8 cellular contexts compared by ENCODE assay signal in genomic region chr7:128458956-128459355, GRCh38. TPM values are rescaled to one million over a fixed set of nuclear protein-coding genes. Genes with fewer than 3 reads are reported as not detected.
DNase-seq lines count a peak whose midpoint lies in the region; ATAC-seq and TF ChIP-seq lines count a peak whose summit lies in the region.

No MANE protein-coding gene starts in this region.

- H3K27ac ChIP-seq in Panc1 (ENCODE audit: low read length): peak overlapping the region; percentile 93

- in situ Hi-C loops in Panc1 (cut with HindIII; ENCODE audit: low pct_unique_long_range_greater_than_20kb, low sequenced_read_pairs): no loop called here

- intact Hi-C loops in Panc1 (cut with micrococcal nuclease; ENCODE audit: unreplicated experiment): loop anchor here (1.0 to 2.0 kb wide), 2 partner anchors 24 to 32 kb away; no protein-coding TSS in a partner anchor

- TF ChIP-seq CTCF in Panc1 (IDR thresholded peaks at IDR 0.05) (no peak), osteocyte (IDR thresholded peaks at IDR 0.05) (no peak)

- BruUV-seq in Panc1 (replicated peaks; lab: Mats Ljungman, UMichigan): no TSS peak

- peak overlapping the region; percentile 92 for H3K27ac Mint-ChIP-seq in activated T-cell treated with anti-CD3 and anti-CD28 coated beads, Interleukin-2, amount 50 U/mL, for 24 hours
- peak overlapping the region; percentile 83 for H3K27ac Mint-ChIP-seq in stimulated activated memory B cell treated with anti-CD40 and anti-IgM and Interleukin-4, amounts not matched to agents 10 μg/mL and 1 μg/mL and 100 μg/mL, for 72 hours
- no peak overlapping the region for H3K27ac Mint-ChIP-seq in osteocyte (ENCODE audit: unreplicated experiment)
- H3K27ac Mint-ChIP-seq in naive thymus-derived CD8-positive, alpha-beta T cell: peak overlapping the region in 3 of 10 donors; percentile 11 to 34 (median 17)

- H3K4me3 ChIP-seq in Panc1 (ENCODE audit: low read depth in 2 of 2, low read length in 2 of 2): peak overlapping the region; percentile 70 to 85; a peak in 3 of 4 replicates

- ATAC-seq in HG02852 (IDR thresholded peaks at IDR 0.05; ENCODE audit: unreplicated experiment): peak; percentile 13
- ATAC-seq in Panc1: no peak
- ATAC-seq in stimulated activated memory B cell treated with anti-CD40 and anti-IgM and Interleukin-4, amounts not matched to agents 10 μg/mL and 1 μg/mL and 100 μg/mL, for 72 hours: peak; percentile 59
- no peak for ATAC-seq in naive thymus-derived CD8-positive, alpha-beta T cell

- no peak for DNase-seq in activated T-cell treated with anti-CD3 and anti-CD28 coated beads, Interleukin-2, amount 50 U/mL, for 24 hours
- DNase-seq in activated T-cell treated with anti-CD3 and anti-CD28 coated beads for 4 hours (no peak), Panc1 (ENCODE audit: low read depth, low spot score) (no peak), NCI-H128 (lab: John Stamatoyannopoulos, UW; ENCODE audit: unreplicated experiment) (no peak), osteocyte (ENCODE audit: extremely low spot score, unreplicated experiment) (no peak)
- no peak for DNase-seq in naive thymus-derived CD8-positive, alpha-beta T cell

- 0 out of 2 replicates have a peak, but pooled peaks cover 7% of the 10 kb centered on the region for H3K36me3 ChIP-seq in Panc1 (ENCODE audit: control insufficient read depth, insufficient read depth, low read length)

- H3K9me3 Mint-ChIP-seq in activated T-cell treated with anti-CD3 and anti-CD28 coated beads, Interleukin-2, amount 50 U/mL, for 24 hours: no peaks in the 10 kb centered on the region
- no peaks in the 10 kb centered on the region for H3K9me3 Mint-ChIP-seq in stimulated activated memory B cell treated with anti-CD40 and anti-IgM and Interleukin-4, amounts not matched to agents 10 μg/mL and 1 μg/mL and 100 μg/mL, for 72 hours
- no peaks in the 10 kb centered on the region for H3K9me3 Mint-ChIP-seq in osteocyte (ENCODE audit: unreplicated experiment)
- no peaks in the 10 kb centered on the region for H3K9me3 Mint-ChIP-seq in naive thymus-derived CD8-positive, alpha-beta T cell

- peak overlapping the region; percentile 98 for H3K4me3 Mint-ChIP-seq in activated T-cell treated with anti-CD3 and anti-CD28 coated beads, Interleukin-2, amount 50 U/mL, for 24 hours
- H3K4me3 Mint-ChIP-seq in stimulated activated memory B cell treated with anti-CD40 and anti-IgM and Interleukin-4, amounts not matched to agents 10 μg/mL and 1 μg/mL and 100 μg/mL, for 72 hours: peak overlapping the region; percentile 54
- H3K4me3 Mint-ChIP-seq in osteocyte (ENCODE audit: unreplicated experiment): no peak overlapping the region
- H3K4me3 Mint-ChIP-seq in naive thymus-derived CD8-positive, alpha-beta T cell: peak overlapping the region in 1 of 10 donors; percentile 28

- peaks cover 51% of the 10 kb centered on the region for H3K36me3 Mint-ChIP-seq in activated T-cell treated with anti-CD3 and anti-CD28 coated beads, Interleukin-2, amount 50 U/mL, for 24 hours (ENCODE audit: low read depth)
- H3K36me3 Mint-ChIP-seq in stimulated activated memory B cell treated with anti-CD40 and anti-IgM and Interleukin-4, amounts not matched to agents 10 μg/mL and 1 μg/mL and 100 μg/mL, for 72 hours: peaks cover 13% of the 10 kb centered on the region
- H3K36me3 Mint-ChIP-seq in osteocyte (ENCODE audit: unreplicated experiment): no peaks in the 10 kb centered on the region
- H3K36me3 Mint-ChIP-seq in naive thymus-derived CD8-positive, alpha-beta T cell: no peaks in the 10 kb centered on the region

- no peaks in the 10 kb centered on the region for H3K9me3 ChIP-seq in Panc1 (ENCODE audit: control insufficient read depth, insufficient read depth, low read depth, low read length)

- CTCF ChIA-PET in Panc1 (lab: Charles Lee): interaction anchor here (1.0 to 4.2 kb wide), 4 partner anchors 17 to 49 kb away, joined by 3 to 133 read pairs (median 7); partner anchors contain the start of gene IMPDH1

- no peaks in the 10 kb centered on the region for H3K27me3 Mint-ChIP-seq in activated T-cell treated with anti-CD3 and anti-CD28 coated beads, Interleukin-2, amount 50 U/mL, for 24 hours
- no peaks in the 10 kb centered on the region for H3K27me3 Mint-ChIP-seq in stimulated activated memory B cell treated with anti-CD40 and anti-IgM and Interleukin-4, amounts not matched to agents 10 μg/mL and 1 μg/mL and 100 μg/mL, for 72 hours
- no peaks in the 10 kb centered on the region for H3K27me3 Mint-ChIP-seq in osteocyte (ENCODE audit: unreplicated experiment)
- H3K27me3 Mint-ChIP-seq in naive thymus-derived CD8-positive, alpha-beta T cell: no peaks in the 10 kb centered on the region

- POLR2A ChIA-PET in Panc1 (lab: Charles Lee): no interaction called here
- POLR2A ChIA-PET in naive thymus-derived CD8-positive, alpha-beta T cell (lab: Charles Lee): interaction anchor here (1.1 to 1.4 kb wide), 3 partner anchors 33 to 61 kb away, joined by 3 to 6 read pairs (median 4); no protein-coding TSS in a partner anchor

- peaks cover 51% of the 10 kb centered on the region for H3K4me1 Mint-ChIP-seq in activated T-cell treated with anti-CD3 and anti-CD28 coated beads, Interleukin-2, amount 50 U/mL, for 24 hours (ENCODE audit: low read depth)
- H3K4me1 Mint-ChIP-seq in stimulated activated memory B cell treated with anti-CD40 and anti-IgM and Interleukin-4, amounts not matched to agents 10 μg/mL and 1 μg/mL and 100 μg/mL, for 72 hours: peaks cover 50% of the 10 kb centered on the region
- H3K4me1 Mint-ChIP-seq in osteocyte (ENCODE audit: unreplicated experiment): peaks cover 32% of the 10 kb centered on the region
- peaks cover 14 to 32% (median 29%) of the 10 kb centered on the region in 4 donors for H3K4me1 Mint-ChIP-seq in naive thymus-derived CD8-positive, alpha-beta T cell

- no peaks in the 10 kb centered on the region for H3K27me3 ChIP-seq in Panc1 (ENCODE audit: control insufficient read depth, insufficient read depth, low read length)

- peaks cover 49% of the 10 kb centered on the region for H3K4me1 ChIP-seq in Panc1 (ENCODE audit: control insufficient read depth, insufficient read depth, low read length)

RNA-seq across cellular contexts. Expression of gene HILPDA, which starts 3.3 kb away (rescaled TPM):
- total RNA-seq in Panc1 (2021; ENCODE audit: unreplicated experiment): 70.8 TPM
- polyA plus RNA-seq in Panc1 (2012; ENCODE audit: insufficient read length): 67.0 TPM
- total RNA-seq in osteocyte: 7.4 and 8.8 TPM in 2 replicates
- 1 to 10 TPM; 3.4 to 3.8 TPM for total RNA-seq in naive thymus-derived CD8-positive, alpha-beta T cell
- 1 to 10 TPM; 2.9 to 3.4 (median 3.2) TPM for polyA plus RNA-seq in naive thymus-derived CD8-positive, alpha-beta T cell

RNA-seq across cellular contexts. Expression of gene METTL2B, which starts 17.6 kb away (rescaled TPM):
- total RNA-seq in Panc1 (2021; ENCODE audit: unreplicated experiment) (43.6 TPM), osteocyte (31.4 and 33.2 TPM in 2 replicates)
- 17.4 TPM for polyA plus RNA-seq in Panc1 (2012; ENCODE audit: insufficient read length)
- total RNA-seq in naive thymus-derived CD8-positive, alpha-beta T cell: 10 to 100 TPM; 29.2 to 38.0 TPM
- 10 to 100 TPM; 11.5 to 28.7 (median 21.3) TPM for polyA plus RNA-seq in naive thymus-derived CD8-positive, alpha-beta T cell

RNA-seq across cellular contexts. Expression of gene IMPDH1, which starts 49.2 kb away (rescaled TPM):
- total RNA-seq in Panc1 (2021; ENCODE audit: unreplicated experiment) (114 TPM), osteocyte (33.5 and 36.2 TPM in 2 replicates)
- 176 TPM for polyA plus RNA-seq in Panc1 (2012; ENCODE audit: insufficient read length)
- total RNA-seq in naive thymus-derived CD8-positive, alpha-beta T cell: 10 to 100 TPM; 36.9 to 45.0 TPM
- polyA plus RNA-seq in naive thymus-derived CD8-positive, alpha-beta T cell: 10 to 100 TPM; 30.2 to 39.5 (median 32.9) TPM

Comparison
In these comparisons a context has a peak if more than half of its experiments do, and no peak if none do; other contexts are left out.
1. ATAC-seq: peak in HG02852 (single experiment) and stimulated activated memory B cell treated with anti-CD40 and anti-IgM and Interleukin-4, amounts not matched to agents 10 μg/mL and 1 μg/mL and 100 μg/mL, for 72 hours (single experiment); none in Panc1 (single experiment) and naive thymus-derived CD8-positive, alpha-beta T cell (0 of 2).